ENCODE assay signal across 22 cellular contexts in genomic region chr12:40829738-40830144, GRCh38.
DNase-seq lines count a peak whose midpoint lies in the region; ATAC-seq and TF ChIP-seq lines count a peak whose summit lies in the region.
"Had no signal": no experiment of that assay in that cellular context is flagged by ENCODE, and none has a peak within 500 bp of the region (broad histone marks: within the 10 kb centered on the region; RNA-seq: fewer than 3 reads in every experiment).

No MANE protein-coding gene starts in this region.

- no peak overlapping the region for H3K27ac ChIP-seq in smooth muscle cell (ENCODE audit: low read depth)
- H3K27ac ChIP-seq: C4-2B, prostate gland, upper lobe of right lung had no signal

- H3K27me3 ChIP-seq in smooth muscle cell (ENCODE audit: low read depth) = peaks cover 8% of the 10 kb centered on the region
- H3K27me3 ChIP-seq: upper lobe of right lung had no signal

- H3K4me1 ChIP-seq in smooth muscle cell (ENCODE audit: low read depth) = peaks cover 5% of the 10 kb centered on the region
- H3K4me1 ChIP-seq: prostate gland, upper lobe of right lung had no signal

- no peaks in the 10 kb centered on the region for H3K9me3 ChIP-seq in smooth muscle cell (replicated peaks; ENCODE audit: low read depth)
- H3K9me3 ChIP-seq: prostate gland, upper lobe of right lung had no signal

- no peaks in the 10 kb centered on the region for H3K36me3 ChIP-seq in smooth muscle cell (ENCODE audit: low read depth)
- H3K36me3 ChIP-seq: prostate gland, upper lobe of right lung had no signal

- no peaks in the 10 kb centered on the region for H4K20me1 ChIP-seq in smooth muscle cell (ENCODE audit: low read depth)

- no peaks in the 10 kb centered on the region for H3K79me2 ChIP-seq in smooth muscle cell (ENCODE audit: low read depth)

- no peak overlapping the region for H3K9ac ChIP-seq in smooth muscle cell (ENCODE audit: low read depth)

- H3K4me3 ChIP-seq in epithelial cell of proximal tubule (ENCODE audit: low read depth, low read length) (no peak overlapping the region), smooth muscle cell (no peak overlapping the region)
- H3K4me3 ChIP-seq: prostate gland, upper lobe of right lung had no signal

- ATAC-seq in GM18868 (IDR thresholded peaks at IDR 0.05; ENCODE audit: unreplicated experiment) = no peak
- ATAC-seq: activated CD4-positive, alpha-beta T cell treated with anti-CD3 and anti-CD28 coated beads for 36 hours; esophagus mucosa; upper lobe of right lung had no signal

- H3K4me2 ChIP-seq in smooth muscle cell = peak overlapping the region; percentile 19

- 9% methylated on average over 1 of the region's 1 CpG for WGBS in smooth muscle cell (ENCODE audit: low lambda C conversion rate)

- no peak overlapping the region for H2AFZ ChIP-seq in smooth muscle cell (ENCODE audit: low read depth)

- DNase-seq in NCI-H2171 treated with DMSO at 0.1 percent for 48 hours (lab: John Stamatoyannopoulos, UW) (peak; percentile 4), NCI-H2171 (lab: John Stamatoyannopoulos, UW) (no peak), RKO (ENCODE audit: low spot score) (peak; percentile 3), epithelial cell of proximal tubule (ENCODE audit: low read depth) (peak; percentile 32), smooth muscle cell (lab: John Stamatoyannopoulos, UW; ENCODE audit: unreplicated experiment) (no peak), pons (ENCODE audit: low spot score) (no peak), SW 1271 (lab: John Stamatoyannopoulos, UW) (no peak)
- DNase-seq: activated CD4-positive, alpha-beta T cell treated with anti-CD3 and anti-CD28 coated beads for 36 hours; anterior cingulate cortex; cortex of kidney; DND-41; glutamatergic neuron; mesenchymal stem cell; NCI-H187; NCI-H524 treated with DMSO at 0.1 percent for 48 hours; nephron progenitor cell; stimulated activated naive CD4-positive, alpha-beta T cell; upper lobe of right lung had no signal

- TF ChIP-seq CTCF in epithelial cell of proximal tubule (conservative IDR thresholded peaks at IDR 0.05; ENCODE audit: low read depth, low read length) (no peak), smooth muscle cell (IDR thresholded peaks at IDR 0.05; ENCODE audit: borderline replicate concordance, insufficient read depth, poor library complexity, severe bottlenecking) (no peak)

- H3F3A ChIP-seq in smooth muscle cell (ENCODE audit: low read depth) = no peaks in the 10 kb centered on the region

Comparison
In these comparisons a context has a peak if more than half of its experiments do, and no peak if none do; other contexts are left out.
1. DNase-seq: peak in NCI-H2171 treated with DMSO at 0.1 percent for 48 hours (single experiment), RKO (single experiment) and epithelial cell of proximal tubule (single experiment); none in NCI-H2171 (single experiment), smooth muscle cell (single experiment), pons (single experiment) and SW 1271 (0 of 2).